In the genomic region with DNA sequence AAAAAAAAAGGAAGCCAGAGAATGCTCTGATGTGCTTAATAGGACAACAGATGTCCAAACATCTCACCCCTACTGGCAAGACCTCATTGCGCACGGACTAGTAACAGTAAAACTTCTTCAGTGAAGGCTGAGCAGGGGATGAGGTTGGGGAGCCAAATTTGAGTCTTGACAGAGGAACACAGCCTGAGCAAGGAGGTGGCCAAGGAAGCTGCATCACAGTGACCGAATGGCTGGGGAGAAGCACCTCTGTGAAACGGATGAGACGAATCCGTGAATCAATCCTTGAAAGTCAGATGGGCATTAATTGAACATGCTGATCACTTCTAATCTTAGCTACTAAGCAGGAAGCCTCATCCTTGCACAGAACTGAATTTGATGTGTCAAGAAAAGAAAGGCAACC, we compare ENCODE assay signal across 19 cellular contexts. TPM values are rescaled to one million over a fixed set of nuclear protein-coding genes. Genes with fewer than 3 reads are reported as not detected.
DNase-seq lines count a peak whose midpoint lies in the region; ATAC-seq and TF ChIP-seq lines count a peak whose summit lies in the region.
"Had no signal": no experiment of that assay in that cellular context is flagged by ENCODE, and none has a peak within 500 bp of the region (broad histone marks: within the 10 kb centered on the region; RNA-seq: fewer than 3 reads in every experiment).

No MANE protein-coding gene starts in this region.

- ATAC-seq in WTC11 (peak; percentile 15; the same call in 1 of the 2 replicates), GM21825 (IDR thresholded peaks at IDR 0.05; ENCODE audit: unreplicated experiment) (no peak), HG03108 (IDR thresholded peaks at IDR 0.05; ENCODE audit: unreplicated experiment) (no peak)

- POLR2A ChIA-PET in WTC11 (lab: Charles Lee), result no interaction called here

- H3K36me3 ChIP-seq in H7 (replicated peaks; ENCODE audit: control insufficient read depth, insufficient read depth, low read length) (no peaks in the 10 kb centered on the region), endodermal cell (ENCODE audit: control insufficient read depth, insufficient read depth, low read length) (no peaks in the 10 kb centered on the region)
- H3K36me3 ChIP-seq: BE2C had no signal

- H3K36me3 Mint-ChIP-seq in WTC11 (peaks cover 18% of the 10 kb centered on the region; the same call in 1 of the 2 replicates), endodermal cell (ENCODE audit: low read depth) (peaks cover 7% of the 10 kb centered on the region), osteocyte (ENCODE audit: unreplicated experiment) (peaks cover 43% of the 10 kb centered on the region)
- H3K36me3 Mint-ChIP-seq: CD4-positive, alpha-beta memory T cell had no signal

- in situ Hi-C loops in G401 (cut with HindIII; ENCODE audit: low sequenced_read_pairs), result no loop called here

- no peak overlapping the region for H3K27ac Mint-ChIP-seq in WTC11
- H3K27ac Mint-ChIP-seq in endodermal cell, result no peak overlapping the region
- peak overlapping the region; percentile 81 for H3K27ac Mint-ChIP-seq in osteocyte (ENCODE audit: unreplicated experiment)

- peaks cover 27% of the 10 kb centered on the region for H3K4me1 Mint-ChIP-seq in WTC11
- H3K4me1 Mint-ChIP-seq in endodermal cell, result peaks cover 32% of the 10 kb centered on the region
- H3K4me1 Mint-ChIP-seq in osteocyte (ENCODE audit: unreplicated experiment), result peaks cover 43% of the 10 kb centered on the region

- H3K9me3 Mint-ChIP-seq in WTC11 (peaks cover 7% of the 10 kb centered on the region; the same call in 1 of the 2 replicates), endodermal cell (peaks cover 9% of the 10 kb centered on the region), osteocyte (ENCODE audit: unreplicated experiment) (no peaks in the 10 kb centered on the region)
- H3K9me3 Mint-ChIP-seq: CD4-positive, alpha-beta memory T cell had no signal

- H3K27me3 Mint-ChIP-seq in WTC11 (ENCODE audit: low read depth), result no peaks in the 10 kb centered on the region
- no peaks in the 10 kb centered on the region for H3K27me3 Mint-ChIP-seq in endodermal cell (ENCODE audit: insufficient read depth)
- H3K27me3 Mint-ChIP-seq in osteocyte (ENCODE audit: unreplicated experiment), result no peaks in the 10 kb centered on the region

- H3K4me3 Mint-ChIP-seq in WTC11 (0 out of 2 replicates have a peak overlapping the region, but pooled peaks have one; percentile 2), endodermal cell (no peak overlapping the region), osteocyte (ENCODE audit: unreplicated experiment) (no peak overlapping the region)
- H3K4me3 Mint-ChIP-seq: CD4-positive, alpha-beta memory T cell had no signal

- no peak overlapping the region for H3K9ac ChIP-seq in endodermal cell (ENCODE audit: extremely low read depth, low read length, poor library complexity, severe bottlenecking)

- H3K4me3 ChIP-seq in H7 (ENCODE audit: insufficient read depth, low read depth, low read length) (no peak overlapping the region), endodermal cell (ENCODE audit: low read length) (no peak overlapping the region)

- H3K27ac ChIP-seq in endodermal cell (ENCODE audit: low read depth, low read length), result peak overlapping the region; percentile 44

- peaks cover 3% of the 10 kb centered on the region for H3K4me1 ChIP-seq in endodermal cell (ENCODE audit: control insufficient read depth, insufficient read depth, low read length)
- H3K4me1 ChIP-seq: BE2C had no signal

- DNase-seq in H7, result peak; percentile 53
- DNase-seq in WTC11 (ENCODE audit: low spot score), result no peak
- DNase-seq in endodermal cell, result no peak
- no peak for DNase-seq in osteocyte (ENCODE audit: extremely low spot score, unreplicated experiment)
- no peak for DNase-seq in stimulated activated CD4-positive, alpha-beta T cell treated with anti-CD3 and anti-CD28 coated beads, Interleukin-2, amount 100 ng/mL, for 48 hours
- no peak for DNase-seq in G401 (ENCODE audit: low spot score)
- DNase-seq: ACHN; BE2C; CD4-positive, alpha-beta memory T cell; DND-41; GF-D8; GOT3; MM.1S; NCI-H1105; NCI-H1694 treated with DMSO at 0.1 percent for 48 hours; NCI-H446; PC-3 had no signal

- H3K9me3 ChIP-seq in endodermal cell (ENCODE audit: control insufficient read depth, low read length), result peaks cover 7% of the 10 kb centered on the region
- H3K9me3 ChIP-seq: BE2C had no signal

- TF ChIP-seq CTCF in WTC11 (IDR thresholded peaks at IDR 0.05), result no peak
- no peak for TF ChIP-seq CTCF in endodermal cell (conservative IDR thresholded peaks at IDR 0.05)
- TF ChIP-seq CTCF in osteocyte (IDR thresholded peaks at IDR 0.05), result no peak

- WGBS in endodermal cell (ENCODE audit: insufficient coverage in 1 of 2, insufficient read length in 1 of 2), 2 experiments, result 65 to 82% methylated on average over 4 to 6 of the region's 6 CpGs

- CTCF ChIA-PET in WTC11 (lab: Charles Lee), result interaction anchor here (1.2 to 2.4 kb wide), 5 partner anchors 10 to 440 kb away, joined by 3 to 7 read pairs (median 4); no protein-coding TSS in a partner anchor

- H3K27me3 ChIP-seq in H7 (ENCODE audit: control insufficient read depth, insufficient read depth, low read length) (no peaks in the 10 kb centered on the region), endodermal cell (ENCODE audit: control insufficient read depth, insufficient read depth, low read length, poor library complexity, severe bottlenecking) (no peaks in the 10 kb centered on the region)
- H3K27me3 ChIP-seq: BE2C had no signal

TF ChIP-seq in WTC11, 78 proteins besides CTCF, POLR2A, EP300 and RAD21 (continues in another document):
- TF ChIP-seq, protein P1, sequence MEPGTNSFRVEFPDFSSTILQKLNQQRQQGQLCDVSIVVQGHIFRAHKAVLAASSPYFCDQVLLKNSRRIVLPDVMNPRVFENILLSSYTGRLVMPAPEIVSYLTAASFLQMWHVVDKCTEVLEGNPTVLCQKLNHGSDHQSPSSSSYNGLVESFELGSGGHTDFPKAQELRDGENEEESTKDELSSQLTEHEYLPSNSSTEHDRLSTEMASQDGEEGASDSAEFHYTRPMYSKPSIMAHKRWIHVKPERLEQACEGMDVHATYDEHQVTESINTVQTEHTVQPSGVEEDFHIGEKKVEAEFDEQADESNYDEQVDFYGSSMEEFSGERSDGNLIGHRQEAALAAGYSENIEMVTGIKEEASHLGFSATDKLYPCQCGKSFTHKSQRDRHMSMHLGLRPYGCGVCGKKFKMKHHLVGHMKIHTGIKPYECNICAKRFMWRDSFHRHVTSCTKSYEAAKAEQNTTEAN (CRISPR knock-in tag; IDR thresholded peaks at IDR 0.05), result no peak
- TF ChIP-seq, protein P2, sequence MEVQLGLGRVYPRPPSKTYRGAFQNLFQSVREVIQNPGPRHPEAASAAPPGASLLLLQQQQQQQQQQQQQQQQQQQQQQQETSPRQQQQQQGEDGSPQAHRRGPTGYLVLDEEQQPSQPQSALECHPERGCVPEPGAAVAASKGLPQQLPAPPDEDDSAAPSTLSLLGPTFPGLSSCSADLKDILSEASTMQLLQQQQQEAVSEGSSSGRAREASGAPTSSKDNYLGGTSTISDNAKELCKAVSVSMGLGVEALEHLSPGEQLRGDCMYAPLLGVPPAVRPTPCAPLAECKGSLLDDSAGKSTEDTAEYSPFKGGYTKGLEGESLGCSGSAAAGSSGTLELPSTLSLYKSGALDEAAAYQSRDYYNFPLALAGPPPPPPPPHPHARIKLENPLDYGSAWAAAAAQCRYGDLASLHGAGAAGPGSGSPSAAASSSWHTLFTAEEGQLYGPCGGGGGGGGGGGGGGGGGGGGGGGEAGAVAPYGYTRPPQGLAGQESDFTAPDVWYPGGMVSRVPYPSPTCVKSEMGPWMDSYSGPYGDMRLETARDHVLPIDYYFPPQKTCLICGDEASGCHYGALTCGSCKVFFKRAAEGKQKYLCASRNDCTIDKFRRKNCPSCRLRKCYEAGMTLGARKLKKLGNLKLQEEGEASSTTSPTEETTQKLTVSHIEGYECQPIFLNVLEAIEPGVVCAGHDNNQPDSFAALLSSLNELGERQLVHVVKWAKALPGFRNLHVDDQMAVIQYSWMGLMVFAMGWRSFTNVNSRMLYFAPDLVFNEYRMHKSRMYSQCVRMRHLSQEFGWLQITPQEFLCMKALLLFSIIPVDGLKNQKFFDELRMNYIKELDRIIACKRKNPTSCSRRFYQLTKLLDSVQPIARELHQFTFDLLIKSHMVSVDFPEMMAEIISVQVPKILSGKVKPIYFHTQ (CRISPR knock-in tag; IDR thresholded peaks at IDR 0.05), result no peak
- TF ChIP-seq KAT7 (CRISPR knock-in tag; IDR thresholded peaks at IDR 0.05; ENCODE audit: borderline replicate concordance), result no peak
- TF ChIP-seq MXD4 (CRISPR knock-in tag; IDR thresholded peaks at IDR 0.05; ENCODE audit: borderline replicate concordance), result no peak

RNA-seq across cellular contexts. Expression of a gene that starts 29.7 kb away (rescaled TPM):
- 1.4 and 4.1 TPM in 2 replicates for total RNA-seq in H7 (2014; rRNA removed; shearing (Covaris generic))
- 3.3 to 4.4 TPM (median 3.9 TPM) in 3 replicates for total RNA-seq in WTC11 (2021)
- total RNA-seq in endodermal cell, result 1 to 10 TPM; 3.3 to 4.6 TPM
- polyA plus RNA-seq in endodermal cell (2013, experiment 1 of 2), result 8.0 TPM
- 9.8 TPM for polyA plus RNA-seq in endodermal cell (2013, experiment 2 of 2)
- total RNA-seq in osteocyte, result 129 and 131 TPM in 2 replicates
- total RNA-seq in G401 (2014; rRNA removed; shearing (Covaris generic)), result 1.4 and 2.1 TPM in 2 replicates
- polyA plus RNA-seq: CD4-positive, alpha-beta memory T cell had no signal

Comparison
In these comparisons a context has a peak if more than half of its experiments do, and no peak if none do; other contexts are left out.
1. RNA of a gene that starts 29.7 kb away (total RNA-seq): 129 to 131 TPM in osteocyte; 3.3 to 4.6 TPM in endodermal cell, 3.3 to 4.4 TPM in WTC11, 1.4 to 2.1 TPM in G401 and 1.4 to 4.1 TPM in H7; every median in the first group is over 10 times any median in the second.